ENCODE assay signal across 1 cellular context in the genomic region with DNA sequence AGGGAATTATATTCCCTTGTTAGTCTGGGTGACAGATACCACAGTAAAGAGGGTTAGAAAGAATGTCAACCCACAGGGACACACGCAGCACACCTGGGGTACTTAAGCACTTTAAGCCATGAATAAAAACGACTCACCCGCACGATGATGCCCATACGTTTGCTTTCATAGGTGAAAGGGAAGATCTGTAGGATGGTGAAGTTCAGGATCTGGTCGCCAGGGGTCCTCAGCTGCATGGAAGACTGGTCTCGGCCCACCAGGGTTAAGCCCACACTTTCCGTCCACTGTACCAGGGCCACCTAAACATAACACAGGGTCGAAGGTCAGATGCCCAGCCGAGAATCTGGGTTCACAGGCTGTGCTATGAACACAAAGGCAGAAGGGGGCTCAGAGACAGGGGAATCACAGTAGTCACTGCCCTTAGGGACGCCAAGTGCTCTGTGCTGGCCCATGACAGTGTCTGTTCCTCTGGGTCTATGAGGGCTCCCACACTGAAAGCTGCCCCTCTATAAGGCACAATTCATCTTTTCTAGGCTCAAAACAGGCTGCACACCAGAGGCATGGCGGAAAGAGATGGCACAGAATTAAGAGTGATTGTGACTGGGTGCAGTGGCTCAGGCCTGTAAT.
TF ChIP-seq lines count a peak whose summit lies in the region.

No MANE protein-coding gene starts in this region.

TF ChIP-seq in HEK293, 187 proteins besides CTCF, POLR2A, EP300 and RAD21 (continued from another document):
- no peak for TF ChIP-seq ZSCAN18 (tag by site-specific recombination; IDR thresholded peaks at IDR 0.05)
- TF ChIP-seq ZNF600 (tag by site-specific recombination; IDR thresholded peaks at IDR 0.05): no peak
- TF ChIP-seq ZFHX2 (tag by site-specific recombination; conservative IDR thresholded peaks at IDR 0.05): peak; percentile 41
- TF ChIP-seq ZNF138 (tag by site-specific recombination; IDR thresholded peaks at IDR 0.05; ENCODE audit: borderline replicate concordance): no peak
- TF ChIP-seq, protein P1, sequence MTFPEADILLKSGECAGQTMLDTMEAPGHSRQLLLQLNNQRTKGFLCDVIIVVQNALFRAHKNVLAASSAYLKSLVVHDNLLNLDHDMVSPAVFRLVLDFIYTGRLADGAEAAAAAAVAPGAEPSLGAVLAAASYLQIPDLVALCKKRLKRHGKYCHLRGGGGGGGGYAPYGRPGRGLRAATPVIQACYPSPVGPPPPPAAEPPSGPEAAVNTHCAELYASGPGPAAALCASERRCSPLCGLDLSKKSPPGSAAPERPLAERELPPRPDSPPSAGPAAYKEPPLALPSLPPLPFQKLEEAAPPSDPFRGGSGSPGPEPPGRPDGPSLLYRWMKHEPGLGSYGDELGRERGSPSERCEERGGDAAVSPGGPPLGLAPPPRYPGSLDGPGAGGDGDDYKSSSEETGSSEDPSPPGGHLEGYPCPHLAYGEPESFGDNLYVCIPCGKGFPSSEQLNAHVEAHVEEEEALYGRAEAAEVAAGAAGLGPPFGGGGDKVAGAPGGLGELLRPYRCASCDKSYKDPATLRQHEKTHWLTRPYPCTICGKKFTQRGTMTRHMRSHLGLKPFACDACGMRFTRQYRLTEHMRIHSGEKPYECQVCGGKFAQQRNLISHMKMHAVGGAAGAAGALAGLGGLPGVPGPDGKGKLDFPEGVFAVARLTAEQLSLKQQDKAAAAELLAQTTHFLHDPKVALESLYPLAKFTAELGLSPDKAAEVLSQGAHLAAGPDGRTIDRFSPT (tag by site-specific recombination; IDR thresholded peaks at IDR 0.05): peak; percentile 51; the same call in 1 of the 2 replicates
- TF ChIP-seq ZBTB17 (tag by site-specific recombination; IDR thresholded peaks at IDR 0.05): no peak
- no peak for TF ChIP-seq ZNF184 (tag by site-specific recombination; IDR thresholded peaks at IDR 0.05)
- TF ChIP-seq ZNF426 (tag by site-specific recombination; IDR thresholded peaks at IDR 0.05): no peak
- no peak for TF ChIP-seq REPIN1 (tag by site-specific recombination; IDR thresholded peaks at IDR 0.05; ENCODE audit: low read depth)
- TF ChIP-seq KLF7 (tag by site-specific recombination; IDR thresholded peaks at IDR 0.05; ENCODE audit: borderline replicate concordance): no peak
- TF ChIP-seq MEIS1 (CRISPR knock-in tag; IDR thresholded peaks at IDR 0.05; ENCODE audit: borderline replicate concordance): no peak
- TF ChIP-seq, protein P2, sequence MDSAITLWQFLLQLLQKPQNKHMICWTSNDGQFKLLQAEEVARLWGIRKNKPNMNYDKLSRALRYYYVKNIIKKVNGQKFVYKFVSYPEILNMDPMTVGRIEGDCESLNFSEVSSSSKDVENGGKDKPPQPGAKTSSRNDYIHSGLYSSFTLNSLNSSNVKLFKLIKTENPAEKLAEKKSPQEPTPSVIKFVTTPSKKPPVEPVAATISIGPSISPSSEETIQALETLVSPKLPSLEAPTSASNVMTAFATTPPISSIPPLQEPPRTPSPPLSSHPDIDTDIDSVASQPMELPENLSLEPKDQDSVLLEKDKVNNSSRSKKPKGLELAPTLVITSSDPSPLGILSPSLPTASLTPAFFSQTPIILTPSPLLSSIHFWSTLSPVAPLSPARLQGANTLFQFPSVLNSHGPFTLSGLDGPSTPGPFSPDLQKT (IDR thresholded peaks at IDR 0.05; ENCODE audit: borderline replicate concordance, low read depth, low read length): no peak
- TF ChIP-seq ZNF391 (tag by site-specific recombination; IDR thresholded peaks at IDR 0.05; ENCODE audit: borderline replicate concordance, low read depth): 0 out of 2 replicates have a peak, but pooled peaks have one; percentile 38
- no peak for TF ChIP-seq ZNF658 (tag by site-specific recombination; IDR thresholded peaks at IDR 0.05)
- 0 out of 2 replicates have a peak, but pooled peaks have one; percentile 22 for TF ChIP-seq ZEB2 (tag by site-specific recombination; IDR thresholded peaks at IDR 0.05)
- no peak for TF ChIP-seq ZBTB26 (tag by site-specific recombination; optimal IDR thresholded peaks at IDR 0.05)
- TF ChIP-seq PRDM1 (tag by site-specific recombination; IDR thresholded peaks at IDR 0.05): peak; percentile 71
- peak; percentile 68; the same call in 1 of the 2 replicates for TF ChIP-seq ZNF2 (tag by site-specific recombination; IDR thresholded peaks at IDR 0.05)
- no peak for TF ChIP-seq ZNF366 (tag by site-specific recombination; conservative IDR thresholded peaks at IDR 0.05)
- TF ChIP-seq ZNF324 (tag by site-specific recombination; IDR thresholded peaks at IDR 0.05): no peak
